9 cellular contexts compared by ENCODE assay signal in the genomic region with DNA sequence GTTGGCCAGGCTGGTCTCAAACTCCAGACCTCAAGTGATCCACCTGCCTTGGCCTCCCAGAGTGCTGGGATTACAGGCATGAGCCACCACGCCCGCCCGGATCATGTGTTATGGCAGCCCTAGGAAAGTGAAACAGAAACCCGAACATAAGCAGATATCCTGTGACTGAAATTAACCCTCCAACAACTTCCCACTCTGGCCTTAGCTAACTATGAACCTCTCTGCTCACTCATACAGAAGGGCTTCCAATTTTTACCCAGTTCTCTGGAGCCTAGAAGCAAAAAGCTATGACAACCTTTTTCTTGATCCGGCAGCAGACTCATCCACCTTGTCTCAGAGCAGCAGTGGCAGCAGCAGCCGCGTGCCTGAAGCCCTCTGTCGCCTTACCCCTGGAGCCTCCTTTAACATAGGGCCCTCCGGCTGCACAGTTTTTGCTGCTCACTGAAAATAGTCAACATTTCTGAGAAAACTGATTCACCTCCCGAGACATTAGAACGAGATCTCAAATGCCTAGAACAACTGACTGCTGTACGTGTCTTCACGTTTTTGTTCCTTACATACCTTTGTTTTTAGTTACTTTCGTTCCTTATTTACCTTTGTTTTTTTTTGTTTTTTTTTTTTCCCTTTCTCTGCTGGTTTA. TPM values are rescaled to one million over a fixed set of nuclear protein-coding genes. Genes with fewer than 3 reads are reported as not detected.
DNase-seq lines count a peak whose midpoint lies in the region; ATAC-seq and TF ChIP-seq lines count a peak whose summit lies in the region.
"Had no signal": no experiment of that assay in that cellular context is flagged by ENCODE, and none has a peak within 500 bp of the region (broad histone marks: within the 10 kb centered on the region; RNA-seq: fewer than 3 reads in every experiment).

No MANE protein-coding gene starts in this region.

- H3K27me3 ChIP-seq in BE2C = no peaks in the 10 kb centered on the region

- no peak for TF ChIP-seq CTCF in GM10248 (IDR thresholded peaks at IDR 0.05; ENCODE audit: control extremely low read depth, extremely low read depth, low read depth, missing control alignments)
- no peak for TF ChIP-seq CTCF in BE2C (IDR thresholded peaks at IDR 0.05; ENCODE audit: low read depth, low read length)

- peaks cover 37% of the 10 kb centered on the region for H3K4me1 Mint-ChIP-seq in activated naive CD8-positive, alpha-beta T cell treated with anti-CD3 and anti-CD28 coated beads, Interleukin-2, amount 50 U/mL, for 24 hours

- intact Hi-C loops in sciatic nerve (cut with DNase I) = no loop called here

- no peaks in the 10 kb centered on the region for H3K27me3 Mint-ChIP-seq in activated naive CD8-positive, alpha-beta T cell treated with anti-CD3 and anti-CD28 coated beads, Interleukin-2, amount 50 U/mL, for 24 hours

- no peaks in the 10 kb centered on the region for H3K9me3 ChIP-seq in BE2C

- ATAC-seq in activated naive CD8-positive, alpha-beta T cell treated with anti-CD3 and anti-CD28 coated beads, Interleukin-2, amount 50 U/mL, for 24 hours = peak; percentile 89
- ATAC-seq in sciatic nerve (peak; percentile 43), GM21529 (IDR thresholded peaks at IDR 0.05; ENCODE audit: unreplicated experiment) (no peak), HG02588 (IDR thresholded peaks at IDR 0.05; ENCODE audit: unreplicated experiment) (no peak)
- ATAC-seq: WTC11 had no signal

- DNase-seq in GM10248 (ENCODE audit: extremely low spot score) (peak; percentile 32), RPMI7951 (ENCODE audit: low read depth) (peak; percentile 36), sciatic nerve (ENCODE audit: low spot score) (no peak), globus pallidus (ENCODE audit: low spot score) (no peak), BE2C (no peak)
- DNase-seq in activated naive CD8-positive, alpha-beta T cell treated with anti-CD3 and anti-CD28 coated beads, Interleukin-2, amount 50 U/mL, for 24 hours = peak; percentile 34

- peak overlapping the region; percentile 98 for H3K27ac Mint-ChIP-seq in activated naive CD8-positive, alpha-beta T cell treated with anti-CD3 and anti-CD28 coated beads, Interleukin-2, amount 50 U/mL, for 24 hours
- H3K27ac Mint-ChIP-seq: WTC11 had no signal

- H3K36me3 Mint-ChIP-seq in activated naive CD8-positive, alpha-beta T cell treated with anti-CD3 and anti-CD28 coated beads, Interleukin-2, amount 50 U/mL, for 24 hours (ENCODE audit: low read depth) = no peaks in the 10 kb centered on the region

- no peaks in the 10 kb centered on the region for H3K36me3 ChIP-seq in BE2C

- peak overlapping the region; percentile 81 for H3K4me3 Mint-ChIP-seq in activated naive CD8-positive, alpha-beta T cell treated with anti-CD3 and anti-CD28 coated beads, Interleukin-2, amount 50 U/mL, for 24 hours
- H3K4me3 Mint-ChIP-seq: WTC11 had no signal

- CTCF ChIA-PET in GM10248 (lab: Yijun Ruan, JAX) = interaction anchor here (0.7 to 1.6 kb wide), 2 partner anchors 33 to 45 kb away, joined by 3 read pairs; no protein-coding TSS in a partner anchor

- POLR2A ChIA-PET in GM10248 (lab: Yijun Ruan, JAX) = no interaction called here

- no peaks in the 10 kb centered on the region for H3K4me1 ChIP-seq in BE2C

- H3K4me3 ChIP-seq in BE2C (ENCODE audit: low read depth, low read length) = no peak overlapping the region

- no peaks in the 10 kb centered on the region for H3K9me3 Mint-ChIP-seq in activated naive CD8-positive, alpha-beta T cell treated with anti-CD3 and anti-CD28 coated beads, Interleukin-2, amount 50 U/mL, for 24 hours

RNA-seq across cellular contexts. Expression of gene CBR1, which starts 9.3 kb away (rescaled TPM):
- 210 and 283 TPM in 2 replicates for total RNA-seq in RPMI7951 (2014; rRNA removed; shearing (Covaris generic))
- 74.5 TPM for total RNA-seq in sciatic nerve
- 244 TPM for polyA plus RNA-seq in BE2C (2012; ENCODE audit: insufficient read depth, insufficient read length, low read depth)

RNA-seq across cellular contexts. Expression of gene SETD4, which starts 18.8 kb away (rescaled TPM):
- 13.8 and 14.4 TPM in 2 replicates for total RNA-seq in RPMI7951 (2014; rRNA removed; shearing (Covaris generic))
- 21.5 TPM for total RNA-seq in sciatic nerve
- polyA plus RNA-seq in BE2C (2012; ENCODE audit: insufficient read depth, insufficient read length, low read depth) = 21.1 TPM

RNA-seq across cellular contexts. Expression of gene CBR3, which starts 55.7 kb away (rescaled TPM):
- 32.9 and 41.7 TPM in 2 replicates for total RNA-seq in RPMI7951 (2014; rRNA removed; shearing (Covaris generic))
- 15.4 TPM for total RNA-seq in sciatic nerve
- not detected for polyA plus RNA-seq in BE2C (2012; ENCODE audit: insufficient read depth, insufficient read length, low read depth)

Comparison
In these comparisons a context has a peak if more than half of its experiments do, and no peak if none do; other contexts are left out.
1. DNase-seq: peak in GM10248 (single experiment), RPMI7951 (single experiment) and activated naive CD8-positive, alpha-beta T cell treated with anti-CD3 and anti-CD28 coated beads, Interleukin-2, amount 50 U/mL, for 24 hours (single experiment); none in sciatic nerve (single experiment), globus pallidus (single experiment) and BE2C (single experiment).
2. ATAC-seq: peak in activated naive CD8-positive, alpha-beta T cell treated with anti-CD3 and anti-CD28 coated beads, Interleukin-2, amount 50 U/mL, for 24 hours (single experiment) and sciatic nerve (single experiment); none in GM21529 (single experiment) and HG02588 (single experiment).